In the genomic region with DNA sequence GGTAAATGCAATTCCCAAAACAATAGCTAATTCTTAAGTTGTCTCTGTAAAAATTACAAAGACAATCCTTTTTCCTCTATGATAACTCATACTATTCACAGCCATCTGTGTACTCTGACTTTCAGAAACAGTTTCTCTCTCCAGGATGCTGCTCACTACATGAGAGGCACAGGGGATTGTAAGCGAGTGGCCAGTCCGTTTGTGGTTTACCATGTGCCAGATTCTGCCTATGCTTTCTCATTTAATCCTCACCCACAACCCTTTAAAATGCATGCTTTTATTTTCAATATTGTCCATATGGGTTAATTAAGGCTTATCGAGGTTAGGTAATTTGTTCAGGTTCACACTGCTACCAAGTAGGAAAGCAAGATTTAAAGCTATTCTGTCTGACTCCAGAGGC, we compare ENCODE assay signal across 20 cellular contexts. TPM values are rescaled to one million over a fixed set of nuclear protein-coding genes. Genes with fewer than 3 reads are reported as not detected.
A peak's percentile ranks its signal among the peaks of the same experiment; 100 is the strongest.
DNase-seq lines count a peak whose midpoint lies in the region; ATAC-seq and TF ChIP-seq lines count a peak whose summit lies in the region.
"Had no signal": no experiment of that assay in that cellular context is flagged by ENCODE, and none has a peak within 500 bp of the region (broad histone marks: within the 10 kb centered on the region; RNA-seq: fewer than 3 reads in every experiment).

No MANE protein-coding gene starts in this region.

- H3K36me3 Mint-ChIP-seq in stimulated activated effector memory CD8-positive, alpha-beta T cell treated with anti-CD3 and anti-CD28 coated beads, Interleukin-12 subunit alpha, Interleukin-12 subunit beta, amount 100 ng/mL, for 72 hours = no peaks in the 10 kb centered on the region

- no peaks in the 10 kb centered on the region for H4K20me1 ChIP-seq in MM.1S (ENCODE audit: insufficient read depth, low read length)

- TF ChIP-seq POLR2A in transverse colon (IDR thresholded peaks at IDR 0.05) = no peak

- H3K27ac ChIP-seq in MM.1S (ENCODE audit: low read length) (peak overlapping the region; percentile 33; the same call in 1 of the 2 replicates), transverse colon (no peak overlapping the region)
- H3K27ac ChIP-seq: C4-2B had no signal

- no peak for TF ChIP-seq EP300 in transverse colon (IDR thresholded peaks at IDR 0.05; ENCODE audit: low read depth)

- WGBS in transverse colon (ENCODE audit: low coverage in 1 of 2), 2 donors = 79 to 90% methylated on average over 3 of the region's 3 CpGs

- ATAC-seq in GM19025 (IDR thresholded peaks at IDR 0.05; ENCODE audit: low read depth, unreplicated experiment) (peak; percentile 34), HG02885 (IDR thresholded peaks at IDR 0.05; ENCODE audit: poor library complexity, unreplicated experiment) (peak; percentile 31)
- ATAC-seq in stimulated activated effector memory CD8-positive, alpha-beta T cell treated with anti-CD3 and anti-CD28 coated beads, Interleukin-12 subunit alpha, Interleukin-12 subunit beta, amount 100 ng/mL, for 72 hours = no peak
- ATAC-seq: K562, PC-3, SK-N-SH treated with all-trans-retinoic acid at 6 μM for 48 hours had no signal

- H2AFZ ChIP-seq in MM.1S (ENCODE audit: low read length) = peak overlapping the region; percentile 1; the same call in 1 of the 2 replicates

- in situ Hi-C loops in transverse colon (cut with MboI; ENCODE audit: low pct_ligation_motif_present in 1 of 4, low pct_unique_long_range_greater_than_20kb in 1 of 4, low sequenced_read_pairs in 3 of 4) = loop anchor here in 1 of 4 donors (25.0 kb wide), 1 partner anchor 214 kb away; the partner anchor contains the start of gene RGS2

- H3K9me3 ChIP-seq in MM.1S (replicated peaks; ENCODE audit: insufficient read depth, low read length) (no peaks in the 10 kb centered on the region), transverse colon (no peaks in the 10 kb centered on the region)

- intact Hi-C loops in transverse colon (cut with DNase I; ENCODE audit: low total_unique reads) = no loop called here

- H3K4me3 ChIP-seq in MM.1S (ENCODE audit: low read length) (no peak overlapping the region), transverse colon (no peak overlapping the region)
- H3K4me3 ChIP-seq: K562 had no signal

- peaks cover 46% of the 10 kb centered on the region for H3K4me1 Mint-ChIP-seq in stimulated activated effector memory CD8-positive, alpha-beta T cell treated with anti-CD3 and anti-CD28 coated beads, Interleukin-12 subunit alpha, Interleukin-12 subunit beta, amount 100 ng/mL, for 72 hours

- H3K9me3 Mint-ChIP-seq in stimulated activated effector memory CD8-positive, alpha-beta T cell treated with anti-CD3 and anti-CD28 coated beads, Interleukin-12 subunit alpha, Interleukin-12 subunit beta, amount 100 ng/mL, for 72 hours = no peaks in the 10 kb centered on the region

- H3K4me1 ChIP-seq in MM.1S (ENCODE audit: low read length) (peaks cover 82% of the 10 kb centered on the region), transverse colon (no peaks in the 10 kb centered on the region)

- peak overlapping the region; percentile 35 for H3K4me2 ChIP-seq in MM.1S (ENCODE audit: low read depth, low read length)

- H3K9ac ChIP-seq in MM.1S (ENCODE audit: low read length) = no peak overlapping the region

- H3K27me3 ChIP-seq in MM.1S (replicated peaks; ENCODE audit: insufficient read depth, low read length) (no peaks in the 10 kb centered on the region), transverse colon (no peaks in the 10 kb centered on the region)

- H3K27ac Mint-ChIP-seq in stimulated activated effector memory CD8-positive, alpha-beta T cell treated with anti-CD3 and anti-CD28 coated beads, Interleukin-12 subunit alpha, Interleukin-12 subunit beta, amount 100 ng/mL, for 72 hours = peak overlapping the region; percentile 38

- DNase-seq in MM.1S = peak; percentile 79
- DNase-seq in stimulated activated effector memory CD8-positive, alpha-beta T cell treated with anti-CD3 and anti-CD28 coated beads, Interleukin-12 subunit alpha, Interleukin-12 subunit beta, amount 100 ng/mL, for 72 hours (ENCODE audit: low spot score in 2 of 2) = no peak
- DNase-seq in transverse colon = no peak
- no peak for DNase-seq in activated naive CD4-positive, alpha-beta T cell treated with anti-CD3 and anti-CD28 coated beads, Interleukin-2, amount 50 U/mL, for 16 hours
- DNase-seq in foreskin melanocyte = no peak
- DNase-seq: DMS 273 treated with DMSO at 0.1 percent for 48 hours, NCI-H1417 treated with DMSO at 0.1 percent for 48 hours, NCI-H1930, NCI-H345, NCI-H524 treated with DMSO at 0.1 percent for 48 hours, PC-3, RPMI8226, SHP77 treated with DMSO at 0.1 percent for 48 hours, T-helper 1 cell had no signal

- H3F3A ChIP-seq in MM.1S (ENCODE audit: insufficient read depth, low read length) = peaks cover 20% of the 10 kb centered on the region

- H3K36me3 ChIP-seq in MM.1S (replicated peaks; ENCODE audit: insufficient read depth, low read length) (no peaks in the 10 kb centered on the region), transverse colon (no peaks in the 10 kb centered on the region)

- no peaks in the 10 kb centered on the region for H3K9me2 ChIP-seq in MM.1S (replicated peaks; ENCODE audit: insufficient read depth, low read length)

- TF ChIP-seq CTCF in MM.1S (IDR thresholded peaks at IDR 0.05; ENCODE audit: low read length) = no peak
- no peak for TF ChIP-seq CTCF in transverse colon (IDR thresholded peaks at IDR 0.05)

- no peak overlapping the region for H3K4me3 Mint-ChIP-seq in stimulated activated effector memory CD8-positive, alpha-beta T cell treated with anti-CD3 and anti-CD28 coated beads, Interleukin-12 subunit alpha, Interleukin-12 subunit beta, amount 100 ng/mL, for 72 hours

- no peaks in the 10 kb centered on the region for H3K79me2 ChIP-seq in MM.1S (ENCODE audit: low read length)

RNA-seq across cellular contexts. Expression of gene RGS1, which starts 23.0 kb away (rescaled TPM):
- total RNA-seq in transverse colon = 100 to 1,000 TPM in 1 of 4 donors, 10 to 100 TPM in 3; 38.5 to 160 (median 49.8) TPM
- total RNA-seq: H1, K562, PC-3 had no signal

RNA-seq across cellular contexts. Expression of gene RGS13, which starts 37.4 kb away (rescaled TPM):
- total RNA-seq in transverse colon = 1 to 10 TPM in 2 of 4 donors, not detected in 2; 1.2 to 1.3 TPM
- total RNA-seq: H1, K562 had no signal
